32 cellular contexts compared by ENCODE assay signal in the genomic region with DNA sequence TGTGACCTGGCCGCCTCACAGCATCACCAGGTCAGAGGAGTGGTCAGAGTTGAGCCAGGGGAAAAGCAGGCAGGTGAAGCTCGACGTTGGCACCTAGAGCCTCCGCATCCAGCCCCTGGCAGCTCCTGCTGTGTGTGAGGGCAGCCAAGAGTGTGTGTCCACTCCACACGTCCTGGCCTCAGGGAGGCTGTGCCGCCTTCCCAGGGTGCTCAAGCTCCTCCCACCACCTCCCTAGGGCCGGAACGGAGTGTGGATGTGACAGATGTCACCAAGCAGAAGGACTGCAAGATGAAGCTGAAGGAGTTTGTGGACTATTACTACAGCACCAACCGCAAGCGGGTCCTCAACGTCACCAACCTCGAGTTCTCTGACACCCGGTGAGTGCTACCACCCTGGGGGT.
DNase-seq lines count a peak whose midpoint lies in the region; ATAC-seq and TF ChIP-seq lines count a peak whose summit lies in the region.
"Had no signal": no experiment of that assay in that cellular context is flagged by ENCODE, and none has a peak within 500 bp of the region (broad histone marks: within the 10 kb centered on the region; RNA-seq: fewer than 3 reads in every experiment).

No MANE protein-coding gene starts in this region.

- POLR2A ChIA-PET in HEK293T (lab: Yijun Ruan, JAX): no interaction called here

- H3K4me3 Mint-ChIP-seq in chondrocyte (ENCODE audit: unreplicated experiment): no peak overlapping the region
- H3K4me3 Mint-ChIP-seq in type B pancreatic cell: no peak overlapping the region
- H3K4me3 Mint-ChIP-seq: brain; CD8-positive, alpha-beta memory T cell; H9; nephron progenitor cell; T-helper 1 cell treated with Interleukin-12 subunit alpha and Interleukin-12 subunit beta and Interleukin-4 antibody, amounts not matched to agents 30 μg/mL and 1 μg/mL, for 36 hours had no signal

- no peaks in the 10 kb centered on the region for H3K27me3 ChIP-seq in right atrium auricular region
- H3K27me3 ChIP-seq in osteoblast (ENCODE audit: insufficient read depth, low read length): no peaks in the 10 kb centered on the region
- H3K27me3 ChIP-seq: right lobe of liver had no signal

- H3K27ac ChIP-seq in right atrium auricular region (no peak overlapping the region), osteoblast (ENCODE audit: low read depth, low read length) (no peak overlapping the region)
- H3K27ac ChIP-seq: right lobe of liver had no signal

- H3K9me3 Mint-ChIP-seq in chondrocyte (ENCODE audit: low read depth) (no peaks in the 10 kb centered on the region), type B pancreatic cell (no peaks in the 10 kb centered on the region)
- H3K9me3 Mint-ChIP-seq: brain; CD8-positive, alpha-beta memory T cell; H9; nephron progenitor cell; T-helper 1 cell treated with Interleukin-12 subunit alpha and Interleukin-12 subunit beta and Interleukin-4 antibody, amounts not matched to agents 30 μg/mL and 1 μg/mL, for 36 hours had no signal

- H3K79me2 ChIP-seq in osteoblast (ENCODE audit: insufficient read depth, low read length): no peaks in the 10 kb centered on the region

- no peak overlapping the region for H2AFZ ChIP-seq in osteoblast (ENCODE audit: low read length)

- peaks cover 74% of the 10 kb centered on the region for H3K36me3 ChIP-seq in right atrium auricular region
- H3K36me3 ChIP-seq in osteoblast (ENCODE audit: insufficient read depth, low read length): peaks cover 19% of the 10 kb centered on the region

- H3K9me3 ChIP-seq in right atrium auricular region: no peaks in the 10 kb centered on the region
- no peaks in the 10 kb centered on the region for H3K9me3 ChIP-seq in osteoblast (ENCODE audit: low read depth, low read length)
- H3K9me3 ChIP-seq: right lobe of liver, SK-N-SH had no signal

- H3K4me1 Mint-ChIP-seq in chondrocyte (ENCODE audit: low read depth): peaks cover under 1% of the 10 kb centered on the region
- H3K4me1 Mint-ChIP-seq in type B pancreatic cell (ENCODE audit: unreplicated experiment): no peaks in the 10 kb centered on the region
- H3K4me1 Mint-ChIP-seq: brain; CD8-positive, alpha-beta memory T cell; H9; nephron progenitor cell had no signal

- H3K4me3 ChIP-seq in right atrium auricular region (no peak overlapping the region), osteoblast (ENCODE audit: insufficient read depth, low read length) (no peak overlapping the region)
- H3K4me3 ChIP-seq: GM12878, right lobe of liver had no signal

- H4K20me1 ChIP-seq in osteoblast (ENCODE audit: insufficient read depth, low read length): no peaks in the 10 kb centered on the region

- no peak overlapping the region for H3K4me2 ChIP-seq in osteoblast (ENCODE audit: insufficient read depth, low read length)
- H3K4me2 ChIP-seq: SK-N-SH had no signal

- H3K4me1 ChIP-seq in right atrium auricular region (no peaks in the 10 kb centered on the region), osteoblast (ENCODE audit: insufficient read depth, low read length) (no peaks in the 10 kb centered on the region)
- H3K4me1 ChIP-seq: right lobe of liver had no signal

- intact Hi-C loops in left cardiac atrium (cut with DNase I): no loop called here

- H3K27ac Mint-ChIP-seq in chondrocyte (ENCODE audit: unreplicated experiment) (no peak overlapping the region), type B pancreatic cell (no peak overlapping the region)
- H3K27ac Mint-ChIP-seq: brain; CD8-positive, alpha-beta memory T cell; nephron progenitor cell; T-helper 1 cell treated with Interleukin-12 subunit alpha and Interleukin-12 subunit beta and Interleukin-4 antibody, amounts not matched to agents 30 μg/mL and 1 μg/mL, for 36 hours had no signal

- peaks cover 18% of the 10 kb centered on the region for H3K36me3 Mint-ChIP-seq in chondrocyte (ENCODE audit: low read depth)
- peaks cover 5% of the 10 kb centered on the region for H3K36me3 Mint-ChIP-seq in type B pancreatic cell

- ATAC-seq in left cardiac atrium: no peak
- ATAC-seq in esophagus mucosa: no peak
- ATAC-seq: GM12878, HepG2, PC-3, right lobe of liver, Right ventricle myocardium inferior had no signal

- H3K27me3 Mint-ChIP-seq in chondrocyte (ENCODE audit: low read depth): no peaks in the 10 kb centered on the region
- no peaks in the 10 kb centered on the region for H3K27me3 Mint-ChIP-seq in type B pancreatic cell
- H3K27me3 Mint-ChIP-seq: brain; CD8-positive, alpha-beta memory T cell had no signal

- DNase-seq in right atrium auricular region (ENCODE audit: low spot score) (peak; percentile 26), left cardiac atrium (no peak), chondrocyte (ENCODE audit: low spot score) (peak; percentile 61), osteoblast (ENCODE audit: insufficient read length, low spot score, missing footprints) (peak; percentile 15), type B pancreatic cell (ENCODE audit: extremely low spot score, unreplicated experiment) (peak; percentile 51), NCI-H1105 treated with DMSO at 0.1 percent for 48 hours (lab: John Stamatoyannopoulos, UW) (no peak), HEK293T (ENCODE audit: extremely low spot score) (no peak)
- DNase-seq: activated naive CD4-positive, alpha-beta T cell treated with Interleukin-2 at 50 U/mL for 16 hours; amniotic stem cell; CD8-positive, alpha-beta memory T cell; DMS 273 treated with DMSO at 0.1 percent for 48 hours; foreskin melanocyte; H9; kidney glomerular epithelial cell; mammary epithelial cell; MM.1S; NCI-H2029 treated with DMSO at 0.1 percent for 48 hours; NCI-H2227 treated with DMSO at 0.1 percent for 48 hours; NCI-H526 treated with DMSO at 0.1 percent for 48 hours; nephron progenitor cell; NK-92 treated with Interleukin-12 subunit alpha and Interleukin-12 subunit beta, amount 100 ng/mL, for 24 hours; PC-3; SK-N-SH; stimulated activated CD4-positive, alpha-beta T cell treated with anti-CD3 and anti-CD28 coated beads, Interleukin-4, amount 100 ng/mL, for 24 hours; trophoblast cell had no signal

- TF ChIP-seq CTCF in right atrium auricular region (IDR thresholded peaks at IDR 0.05) (no peak), chondrocyte (IDR thresholded peaks at IDR 0.05) (no peak), osteoblast (IDR thresholded peaks at IDR 0.05; ENCODE audit: extremely low read depth, low read depth, low read length) (no peak), type B pancreatic cell (conservative IDR thresholded peaks at IDR 0.05) (no peak)

- CTCF ChIA-PET in HEK293T (lab: Yijun Ruan, JAX): interaction anchor here (0.7 kb wide), 1 partner anchor 33 kb away, joined by 3 read pairs; no protein-coding TSS in a partner anchor

TF ChIP-seq in HEK293T, 16 proteins besides CTCF, POLR2A, EP300 and RAD21:
- TF ChIP-seq ZNF384 (IDR thresholded peaks at IDR 0.05) (no peak), HDGF (IDR thresholded peaks at IDR 0.05; ENCODE audit: borderline replicate concordance) (no peak), CTBP1 (IDR thresholded peaks at IDR 0.05; ENCODE audit: borderline replicate concordance) (no peak), FOXK2 (IDR thresholded peaks at IDR 0.05) (no peak), SUZ12 (IDR thresholded peaks at IDR 0.05) (no peak), ELF4 (IDR thresholded peaks at IDR 0.05) (no peak), TARDBP (IDR thresholded peaks at IDR 0.05) (no peak), LEF1 (IDR thresholded peaks at IDR 0.05; ENCODE audit: borderline replicate concordance) (no peak), SP1 (IDR thresholded peaks at IDR 0.05) (no peak), ARNT (IDR thresholded peaks at IDR 0.05) (no peak), BHLHE40 (IDR thresholded peaks at IDR 0.05; ENCODE audit: borderline replicate concordance) (no peak), L3MBTL2 (conservative IDR thresholded peaks at IDR 0.05) (no peak), FOXA1 (IDR thresholded peaks at IDR 0.05) (no peak), NFRKB (IDR thresholded peaks at IDR 0.05) (no peak), FOXM1 (IDR thresholded peaks at IDR 0.05; ENCODE audit: borderline replicate concordance) (no peak)
- TF ChIP-seq, protein P1, sequence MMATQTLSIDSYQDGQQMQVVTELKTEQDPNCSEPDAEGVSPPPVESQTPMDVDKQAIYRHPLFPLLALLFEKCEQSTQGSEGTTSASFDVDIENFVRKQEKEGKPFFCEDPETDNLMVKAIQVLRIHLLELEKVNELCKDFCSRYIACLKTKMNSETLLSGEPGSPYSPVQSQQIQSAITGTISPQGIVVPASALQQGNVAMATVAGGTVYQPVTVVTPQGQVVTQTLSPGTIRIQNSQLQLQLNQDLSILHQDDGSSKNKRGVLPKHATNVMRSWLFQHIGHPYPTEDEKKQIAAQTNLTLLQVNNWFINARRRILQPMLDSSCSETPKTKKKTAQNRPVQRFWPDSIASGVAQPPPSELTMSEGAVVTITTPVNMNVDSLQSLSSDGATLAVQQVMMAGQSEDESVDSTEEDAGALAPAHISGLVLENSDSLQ (IDR thresholded peaks at IDR 0.05): no peak

Comparison
In these comparisons a context has a peak if more than half of its experiments do, and no peak if none do; other contexts are left out.
1. DNase-seq: peak in right atrium auricular region (single experiment), chondrocyte (single experiment), osteoblast (single experiment) and type B pancreatic cell (single experiment); none in left cardiac atrium (single experiment), NCI-H1105 treated with DMSO at 0.1 percent for 48 hours (single experiment) and HEK293T (single experiment).